10 cellular contexts compared by ENCODE assay signal in the genomic region with DNA sequence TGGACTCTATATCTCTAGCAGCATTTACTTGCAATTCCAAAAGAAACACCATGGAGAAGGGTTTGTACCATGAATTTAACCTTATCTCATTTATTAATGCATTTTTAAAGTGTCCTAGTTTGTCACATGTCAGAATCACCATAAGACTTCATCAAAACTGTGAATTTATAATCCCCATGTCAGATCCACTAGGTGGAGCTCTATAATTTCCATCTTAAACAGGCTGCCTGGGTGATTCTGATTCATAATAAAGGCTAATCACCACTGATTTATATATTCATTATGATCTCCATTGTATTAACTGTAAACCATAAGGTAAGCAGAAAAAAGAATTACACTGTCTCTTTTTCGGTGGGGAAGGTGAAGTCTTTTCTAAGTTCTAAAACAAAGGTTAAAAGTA. TPM values are rescaled to one million over a fixed set of nuclear protein-coding genes. Genes with fewer than 3 reads are reported as not detected.
DNase-seq lines count a peak whose midpoint lies in the region; ATAC-seq and TF ChIP-seq lines count a peak whose summit lies in the region.
"Had no signal": no experiment of that assay in that cellular context is flagged by ENCODE, and none has a peak within 500 bp of the region (broad histone marks: within the 10 kb centered on the region; RNA-seq: fewer than 3 reads in every experiment).

No MANE protein-coding gene starts in this region.

- 47 to 88% (median 77%) methylated on average over 1 of the region's 1 CpG for WGBS in psoas muscle, 3 donors

- H3K9me3 ChIP-seq in colonic mucosa: no peaks in the 10 kb centered on the region
- H3K9me3 ChIP-seq in psoas muscle: no peaks in the 10 kb centered on the region

- no peak overlapping the region for H3K4me3 ChIP-seq in NB4 (ENCODE audit: low read depth, low read length)
- no peak overlapping the region for H3K4me3 ChIP-seq in colonic mucosa
- H3K4me3 ChIP-seq in psoas muscle: no peak overlapping the region

- peak; percentile 10 for DNase-seq in NCI-H510A treated with DMSO at 0.1 percent for 48 hours (lab: John Stamatoyannopoulos, UW)
- no peak for DNase-seq in NCI-H510A (lab: John Stamatoyannopoulos, UW)
- peak; percentile 6 for DNase-seq in NB4 (ENCODE audit: low read depth)
- DNase-seq in colonic mucosa: no peak
- DNase-seq in psoas muscle: no peak
- DNase-seq in effector CD8-positive, alpha-beta T cell (lab: John Stamatoyannopoulos, UW): no peak
- no peak for DNase-seq in GM10266 (ENCODE audit: extremely low spot score)
- DNase-seq: CD8-positive, alpha-beta memory T cell had no signal

- no peak for ATAC-seq in psoas muscle
- ATAC-seq in GM21360 (IDR thresholded peaks at IDR 0.05; ENCODE audit: unreplicated experiment): no peak
- ATAC-seq: activated naive CD4-positive, alpha-beta T cell treated with anti-CD3 and anti-CD28 coated beads, Interleukin-2, amount 50 U/mL, for 72 hours had no signal

- no peaks in the 10 kb centered on the region for H3K4me1 ChIP-seq in colonic mucosa
- H3K4me1 ChIP-seq in psoas muscle: no peaks in the 10 kb centered on the region

- no peak overlapping the region for H3K27ac ChIP-seq in colonic mucosa
- H3K27ac ChIP-seq in psoas muscle: no peak overlapping the region

- TF ChIP-seq POLR2A in NB4 (IDR thresholded peaks at IDR 0.05; ENCODE audit: extremely low read depth, insufficient read length): no peak

- TF ChIP-seq CTCF in NB4 (IDR thresholded peaks at IDR 0.05; ENCODE audit: low read depth, low read length): peak; percentile 33
- peak; percentile 23 for TF ChIP-seq CTCF in colonic mucosa (IDR thresholded peaks at IDR 0.05)
- TF ChIP-seq CTCF in psoas muscle (IDR thresholded peaks at IDR 0.05): peak; percentile 19
- no peak for TF ChIP-seq CTCF in GM10266 (IDR thresholded peaks at IDR 0.05; ENCODE audit: control insufficient read depth, insufficient read depth, low read depth, missing control alignments)

- intact Hi-C loops in colonic mucosa (cut with DNase I) (no loop called here), psoas muscle (cut with DNase I) (no loop called here)

- H3K27me3 ChIP-seq in colonic mucosa (peaks cover 3% of the 10 kb centered on the region), psoas muscle (ENCODE audit: insufficient read depth in 3 of 3, low read length in 2 of 3) (peaks cover 0 to 52% (median 0%) of the 10 kb centered on the region in 3 donors)

- H3K36me3 ChIP-seq in colonic mucosa (no peaks in the 10 kb centered on the region), psoas muscle (ENCODE audit: insufficient read depth in 1 of 2, low read depth in 1 of 2) (no peaks in the 10 kb centered on the region)

- H3K9ac ChIP-seq in colonic mucosa (ENCODE audit: low read depth in 2 of 2, low read length in 2 of 2): no peak overlapping the region

RNA-seq across cellular contexts. Expression of a gene that starts 4.0 kb away (rescaled TPM):
- total RNA-seq in colonic mucosa (1 to 10 TPM in 1 of 2 donors, under 1 TPM in 1; 0.25 to 1.9 TPM), psoas muscle (under 1 TPM in 1 of 4 donors, not detected in 3; 0.34 TPM)
- polyA plus RNA-seq in psoas muscle: under 1 TPM; 0.22 to 0.32 (median 0.30) TPM
- total RNA-seq: activated naive CD4-positive, alpha-beta T cell treated with anti-CD3 and anti-CD28 coated beads, Interleukin-2, amount 50 U/mL, for 72 hours; CD8-positive, alpha-beta memory T cell had no signal

RNA-seq across cellular contexts. Expression of a gene that starts 12.8 kb away (rescaled TPM):
- not detected for total RNA-seq in colonic mucosa
- not detected for total RNA-seq in psoas muscle
- polyA plus RNA-seq in psoas muscle: not detected
- total RNA-seq: activated naive CD4-positive, alpha-beta T cell treated with anti-CD3 and anti-CD28 coated beads, Interleukin-2, amount 50 U/mL, for 72 hours; CD8-positive, alpha-beta memory T cell had no signal
- polyA plus RNA-seq: CD8-positive, alpha-beta memory T cell had no signal

RNA-seq across cellular contexts. Expression of a gene that starts 26.3 kb away (rescaled TPM):
- 1 to 10 TPM; 2.0 to 2.4 TPM for total RNA-seq in colonic mucosa
- under 1 TPM in 1 of 4 donors, not detected in 3; 0.42 TPM for total RNA-seq in psoas muscle
- under 1 TPM; 0.09 to 0.20 (median 0.19) TPM for polyA plus RNA-seq in psoas muscle

Comparison
In these comparisons a context has a peak if more than half of its experiments do, and no peak if none do; other contexts are left out.
1. DNase-seq: peak in NCI-H510A treated with DMSO at 0.1 percent for 48 hours (single experiment) and NB4 (single experiment); none in NCI-H510A (single experiment), colonic mucosa (single experiment), psoas muscle (0 of 2), effector CD8-positive, alpha-beta T cell (single experiment) and GM10266 (single experiment).